ENCODE assay signal across 19 cellular contexts in the genomic region with DNA sequence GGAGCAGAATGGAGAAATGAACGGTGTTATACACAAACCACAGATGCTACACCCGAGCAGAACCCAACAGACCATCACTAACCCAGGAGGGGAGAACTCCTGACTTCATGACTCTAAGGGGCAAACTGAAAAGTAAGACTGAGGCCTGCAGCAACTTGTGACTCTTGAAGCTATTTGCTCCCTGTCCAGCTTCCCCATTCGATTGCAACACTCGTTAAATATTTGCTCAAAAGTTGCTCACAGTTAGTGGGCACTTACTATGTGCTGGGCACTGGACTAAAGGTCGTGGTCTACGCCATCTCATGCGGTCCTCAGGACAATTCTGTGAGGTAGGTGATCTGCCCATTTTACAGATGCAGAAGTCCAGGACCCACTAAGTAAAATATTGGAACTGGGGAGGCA. TPM values are rescaled to one million over a fixed set of nuclear protein-coding genes. Genes with fewer than 3 reads are reported as not detected.
DNase-seq lines count a peak whose midpoint lies in the region; ATAC-seq and TF ChIP-seq lines count a peak whose summit lies in the region.
"Had no signal": no experiment of that assay in that cellular context is flagged by ENCODE, and none has a peak within 500 bp of the region (broad histone marks: within the 10 kb centered on the region; RNA-seq: fewer than 3 reads in every experiment).

No MANE protein-coding gene starts in this region.

- TF ChIP-seq CTCF in kidney epithelial cell (IDR thresholded peaks at IDR 0.05; ENCODE audit: insufficient read depth, low read length, poor library complexity, severe bottlenecking) (no peak), thyroid gland (IDR thresholded peaks at IDR 0.05) (no peak)

- H3K4me3 ChIP-seq in kidney epithelial cell (ENCODE audit: low read depth, low read length): no peak overlapping the region
- no peak overlapping the region for H3K4me3 ChIP-seq in thyroid gland (replicated peaks in 1 of 3)
- H3K4me3 ChIP-seq: GM23338 had no signal

- H3K4me1 ChIP-seq in thyroid gland: no peaks in the 10 kb centered on the region

- WGBS in thyroid gland, 2 donors: 78 to 86% methylated on average over 7 of the region's 7 CpGs

- no peaks in the 10 kb centered on the region for H3K9me3 ChIP-seq in thyroid gland
- H3K9me3 ChIP-seq: SK-N-SH had no signal

- peak; percentile 35 for DNase-seq in SIG-M5 treated with dmso at 0.1 percent for 504 hours (lab: John Stamatoyannopoulos, UW; ENCODE audit: unreplicated experiment)
- DNase-seq in SIG-M5 (lab: John Stamatoyannopoulos, UW): no peak
- peak; percentile 48 to 71 for DNase-seq in NOMO-1 (lab: John Stamatoyannopoulos, UW; ENCODE audit: unreplicated experiment in 2 of 2)
- peak; percentile 2 for DNase-seq in kidney epithelial cell (ENCODE audit: low read depth)
- DNase-seq in dedifferentiated amniotic fluid mesenchymal stem cell (ENCODE audit: extremely low spot score): no peak
- no peak for DNase-seq in thyroid gland
- no peak for DNase-seq in NCI-H1417 treated with DMSO at 0.1 percent for 48 hours (lab: John Stamatoyannopoulos, UW)
- DNase-seq: activated gamma-delta T cell; CD8-positive, alpha-beta memory T cell; dermis blood vessel endothelial cell; head of caudate nucleus; islet precursor cell; NCI-H1436; NCI-H2227 treated with DMSO at 0.1 percent for 48 hours; SK-N-SH; stimulated activated naive CD8-positive, alpha-beta T cell treated with anti-CD3 and anti-CD28 coated beads, Interleukin-15, amount 100 ng/mL, for 72 hours had no signal

- no peak for TF ChIP-seq POLR2A in thyroid gland (IDR thresholded peaks at IDR 0.05)

- peaks cover 2% of the 10 kb centered on the region for H3K27me3 ChIP-seq in kidney epithelial cell (ENCODE audit: control insufficient read depth, insufficient read depth, low read length)
- H3K27me3 ChIP-seq in thyroid gland: no peaks in the 10 kb centered on the region

- ATAC-seq in HG02970 (IDR thresholded peaks at IDR 0.05; ENCODE audit: low FRiP score, unreplicated experiment): no peak
- ATAC-seq: GM23338; stimulated activated naive CD8-positive, alpha-beta T cell treated with anti-CD3 and anti-CD28 coated beads, Interleukin-15, amount 100 ng/mL, for 72 hours had no signal

- H3K36me3 ChIP-seq in kidney epithelial cell (ENCODE audit: control insufficient read depth, insufficient read depth, low read length): no peaks in the 10 kb centered on the region
- no peaks in the 10 kb centered on the region for H3K36me3 ChIP-seq in thyroid gland

- intact Hi-C loops in thyroid gland (cut with DNase I): no loop called here

- H3K27ac ChIP-seq in thyroid gland: no peak overlapping the region
- H3K27ac ChIP-seq: 22Rv1 had no signal

RNA-seq across cellular contexts. Expression of a gene that starts 9.5 kb away (rescaled TPM):
- 17.8 and 22.7 TPM in 2 replicates for total RNA-seq in kidney epithelial cell
- total RNA-seq in thyroid gland: 10 to 100 TPM in 2 of 4 donors, 1 to 10 TPM in 2; 5.2 to 19.8 (median 12.6) TPM

Comparison
In these comparisons a context has a peak if more than half of its experiments do, and no peak if none do; other contexts are left out.
1. DNase-seq: peak in SIG-M5 treated with dmso at 0.1 percent for 504 hours (single experiment), NOMO-1 (2 of 2) and kidney epithelial cell (single experiment); none in SIG-M5 (single experiment), dedifferentiated amniotic fluid mesenchymal stem cell (single experiment), thyroid gland (0 of 2) and NCI-H1417 treated with DMSO at 0.1 percent for 48 hours (single experiment).